ENCODE assay signal across 1 cellular context in the genomic region with DNA sequence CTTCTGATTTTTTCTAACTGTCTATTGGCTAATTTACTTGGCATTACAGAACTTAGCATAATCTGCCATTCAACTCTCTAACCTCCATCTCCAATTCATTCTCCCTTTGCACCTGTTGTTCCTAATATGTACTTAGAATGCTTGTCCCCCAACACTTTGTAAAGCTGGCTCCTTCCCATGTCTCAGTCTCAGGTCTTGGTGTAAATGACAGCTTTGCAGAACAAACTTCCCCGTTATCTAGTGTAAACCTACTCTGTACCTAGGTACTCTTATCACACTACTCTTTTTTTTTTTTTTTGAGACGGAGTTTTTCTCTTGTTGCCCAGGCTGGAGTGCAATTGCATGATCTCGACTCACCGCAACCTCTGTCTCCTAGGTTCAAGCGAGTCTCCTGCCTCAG.
TF ChIP-seq lines count a peak whose summit lies in the region.

No MANE protein-coding gene starts in this region.

TF ChIP-seq in HEK293, 187 proteins besides CTCF, POLR2A, EP300 and RAD21 (continued from another document):
- TF ChIP-seq, protein P1, sequence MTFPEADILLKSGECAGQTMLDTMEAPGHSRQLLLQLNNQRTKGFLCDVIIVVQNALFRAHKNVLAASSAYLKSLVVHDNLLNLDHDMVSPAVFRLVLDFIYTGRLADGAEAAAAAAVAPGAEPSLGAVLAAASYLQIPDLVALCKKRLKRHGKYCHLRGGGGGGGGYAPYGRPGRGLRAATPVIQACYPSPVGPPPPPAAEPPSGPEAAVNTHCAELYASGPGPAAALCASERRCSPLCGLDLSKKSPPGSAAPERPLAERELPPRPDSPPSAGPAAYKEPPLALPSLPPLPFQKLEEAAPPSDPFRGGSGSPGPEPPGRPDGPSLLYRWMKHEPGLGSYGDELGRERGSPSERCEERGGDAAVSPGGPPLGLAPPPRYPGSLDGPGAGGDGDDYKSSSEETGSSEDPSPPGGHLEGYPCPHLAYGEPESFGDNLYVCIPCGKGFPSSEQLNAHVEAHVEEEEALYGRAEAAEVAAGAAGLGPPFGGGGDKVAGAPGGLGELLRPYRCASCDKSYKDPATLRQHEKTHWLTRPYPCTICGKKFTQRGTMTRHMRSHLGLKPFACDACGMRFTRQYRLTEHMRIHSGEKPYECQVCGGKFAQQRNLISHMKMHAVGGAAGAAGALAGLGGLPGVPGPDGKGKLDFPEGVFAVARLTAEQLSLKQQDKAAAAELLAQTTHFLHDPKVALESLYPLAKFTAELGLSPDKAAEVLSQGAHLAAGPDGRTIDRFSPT (tag by site-specific recombination; IDR thresholded peaks at IDR 0.05): no peak
- TF ChIP-seq ZNF302 (tag by site-specific recombination; IDR thresholded peaks at IDR 0.05; ENCODE audit: low read depth): no peak
- TF ChIP-seq, protein P2, sequence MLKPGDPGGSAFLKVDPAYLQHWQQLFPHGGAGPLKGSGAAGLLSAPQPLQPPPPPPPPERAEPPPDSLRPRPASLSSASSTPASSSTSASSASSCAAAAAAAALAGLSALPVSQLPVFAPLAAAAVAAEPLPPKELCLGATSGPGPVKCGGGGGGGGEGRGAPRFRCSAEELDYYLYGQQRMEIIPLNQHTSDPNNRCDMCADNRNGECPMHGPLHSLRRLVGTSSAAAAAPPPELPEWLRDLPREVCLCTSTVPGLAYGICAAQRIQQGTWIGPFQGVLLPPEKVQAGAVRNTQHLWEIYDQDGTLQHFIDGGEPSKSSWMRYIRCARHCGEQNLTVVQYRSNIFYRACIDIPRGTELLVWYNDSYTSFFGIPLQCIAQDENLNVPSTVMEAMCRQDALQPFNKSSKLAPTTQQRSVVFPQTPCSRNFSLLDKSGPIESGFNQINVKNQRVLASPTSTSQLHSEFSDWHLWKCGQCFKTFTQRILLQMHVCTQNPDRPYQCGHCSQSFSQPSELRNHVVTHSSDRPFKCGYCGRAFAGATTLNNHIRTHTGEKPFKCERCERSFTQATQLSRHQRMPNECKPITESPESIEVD (tag by site-specific recombination; IDR thresholded peaks at IDR 0.05): no peak
